Comparison of ENCODE assay signal across 22 cellular contexts in the genomic region with DNA sequence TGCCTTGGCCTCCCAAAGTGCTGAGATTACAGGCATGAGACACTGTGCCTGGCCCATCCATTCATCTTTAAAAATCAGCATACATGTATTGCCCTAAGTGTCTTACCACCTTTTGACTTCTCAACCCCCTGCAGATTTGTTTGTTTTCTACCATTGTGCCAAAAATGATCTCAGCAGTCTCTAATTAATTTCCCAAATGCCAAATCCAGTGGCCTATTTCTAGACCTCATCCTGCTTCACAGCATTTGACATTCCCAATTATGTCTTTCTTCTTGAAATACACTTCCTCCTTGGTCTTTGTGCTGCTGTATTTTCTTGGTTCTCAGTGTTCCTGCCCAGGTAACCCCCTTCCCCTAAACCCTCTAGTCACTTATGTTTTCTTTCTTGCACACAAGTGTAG.
"Had no signal": no experiment of that assay in that cellular context is flagged by ENCODE, and none has a peak within 500 bp of the region (broad histone marks: within the 10 kb centered on the region; RNA-seq: fewer than 3 reads in every experiment).

No MANE protein-coding gene starts in this region.

- DNase-seq: effector memory CD8-positive, alpha-beta T cell; erythroblast; esophagus squamous epithelium; foreskin melanocyte; glutamatergic neuron; heart right ventricle; hippocampal formation; left cardiac atrium; left lung; mesenchymal stem cell; midbrain; naive thymus-derived CD4-positive, alpha-beta T cell; right lobe of liver; small intestine; stimulated activated CD4-positive, alpha-beta T cell treated with anti-CD3 and anti-CD28 coated beads, Interleukin-15, amount 100 ng/mL, for 24 hours; stimulated activated CD4-positive, alpha-beta T cell treated with anti-CD3 and anti-CD28 coated beads, Interleukin-2, amount 100 ng/mL, for 48 hours; stimulated activated naive B cell treated with anti-CD40 and anti-IgM and Interleukin-4, amounts not matched to agents 10 μg/mL and 1 μg/mL and 100 μg/mL, for 72 hours; upper lobe of left lung had no signal

- H3K27me3 ChIP-seq: heart right ventricle, left lung, neural progenitor cell, right lobe of liver, tibial nerve, upper lobe of left lung had no signal

- H3K79me2 ChIP-seq: parathyroid adenoma had no signal

- H3K4me1 ChIP-seq: left lung, neural progenitor cell, parathyroid adenoma, right lobe of liver, tibial nerve, upper lobe of left lung had no signal

- H3K9ac ChIP-seq: neural progenitor cell, parathyroid adenoma had no signal

- H3K36me3 ChIP-seq: esophagus squamous epithelium, heart right ventricle, left lung, neural progenitor cell, right lobe of liver, thoracic aorta, tibial nerve, upper lobe of left lung had no signal

- H3K4me3 ChIP-seq: esophagus squamous epithelium, heart right ventricle, left lung, neural progenitor cell, right lobe of liver, thoracic aorta, tibial nerve, upper lobe of left lung had no signal

- H3K27ac ChIP-seq: esophagus squamous epithelium, heart right ventricle, left lung, neural progenitor cell, parathyroid adenoma, right lobe of liver, thoracic aorta, tibial nerve, upper lobe of left lung had no signal

- H3K9me3 ChIP-seq: esophagus squamous epithelium, heart right ventricle, left lung, right lobe of liver, thoracic aorta, tibial nerve, upper lobe of left lung had no signal

- H3K4me2 ChIP-seq: neural progenitor cell had no signal
